1 cellular context compared by ENCODE assay signal in genomic region chr4:3079694-3080123, GRCh38.
TF ChIP-seq lines count a peak whose summit lies in the region.

No MANE protein-coding gene starts in this region.

TF ChIP-seq in K562, 482 proteins besides CTCF, POLR2A, EP300 and RAD21 (continued from another document):
- TF ChIP-seq ATF6 (CRISPR knock-in tag; IDR thresholded peaks at IDR 0.05) (no peak), NFIC (IDR thresholded peaks at IDR 0.05) (peak; percentile 52; the same call in 1 of the 2 replicates), ETV1 (tag; conservative IDR thresholded peaks at IDR 0.05; ENCODE audit: low read depth) (0 out of 2 replicates have a peak, but pooled peaks have one; percentile 16), RBM22 (IDR thresholded peaks at IDR 0.05; ENCODE audit: low read depth, low read length, poor library complexity, severe bottlenecking) (no peak), ZBED1 (IDR thresholded peaks at IDR 0.05) (0 out of 2 replicates have a peak, but pooled peaks have one; percentile 37), SNAPC5 (CRISPR knock-in tag; IDR thresholded peaks at IDR 0.05) (no peak), RCOR1 (IDR thresholded peaks at IDR 0.05; ENCODE audit: borderline replicate concordance in 1 of 2, low read depth in 2 of 2, low read length in 2 of 2) (peak; percentile 44 to 92; a peak in 3 of 4 replicates), ZNF444 (CRISPR knock-in tag; IDR thresholded peaks at IDR 0.05) (no peak), NCOR1 (IDR thresholded peaks at IDR 0.05) (peak; percentile 81), PHB2 (IDR thresholded peaks at IDR 0.05; ENCODE audit: low read depth) (no peak; the same call in 1 of the 2 replicates), MTA3 (IDR thresholded peaks at IDR 0.05; ENCODE audit: borderline replicate concordance) (peak; percentile 70; the same call in 1 of the 2 replicates), CCNT2 (IDR thresholded peaks at IDR 0.05; ENCODE audit: borderline replicate concordance, extremely low read depth, insufficient read length, low read depth, low read length) (peak; percentile 27), POU5F1 (IDR thresholded peaks at IDR 0.05; ENCODE audit: borderline replicate concordance, low read depth, low read length, partially characterized antibody) (no peak), ZNF263 (CRISPR knock-in tag; IDR thresholded peaks at IDR 0.05; ENCODE audit: borderline replicate concordance) (peak; percentile 47; the same call in 1 of the 2 replicates), BRF2 (IDR thresholded peaks at IDR 0.05; ENCODE audit: borderline replicate concordance, insufficient read depth, insufficient read length) (no peak), ZNF668 (CRISPR knock-in tag; IDR thresholded peaks at IDR 0.05) (no peak), ERF (CRISPR knock-in tag; IDR thresholded peaks at IDR 0.05) (no peak), LCOR (CRISPR knock-in tag; IDR thresholded peaks at IDR 0.05) (peak; percentile 64; the same call in 1 of the 2 replicates), ZNF316 (IDR thresholded peaks at IDR 0.05) (no peak), HDAC1 (IDR thresholded peaks at IDR 0.05) (peak in 1 of 2 experiments; percentile 81; a peak in 1 of 4 replicates), CBX3 (IDR thresholded peaks at IDR 0.05; ENCODE audit: borderline replicate concordance in 1 of 2, low read length in 2 of 2) (peak in 1 of 2 experiments; percentile 26; a peak in 1 of 3 replicates), JUND (IDR thresholded peaks at IDR 0.05; ENCODE audit: borderline replicate concordance, low read depth, low read length) (peak; percentile 56; the same call in 1 of the 2 replicates), JUND (tag; IDR thresholded peaks at IDR 0.05; ENCODE audit: borderline replicate concordance, low read depth, low read length) (peak; percentile 53; the same call in 1 of the 3 replicates), KLF10 (CRISPR knock-in tag; IDR thresholded peaks at IDR 0.05) (no peak), FOXK2 (conservative IDR thresholded peaks at IDR 0.05 in 1 of 2, IDR thresholded peaks at IDR 0.05 in 1 of 2; ENCODE audit: low read depth in 2 of 2) (peak in 1 of 2 experiments; percentile 31; a peak in 1 of 4 replicates), TEAD2 (tag; IDR thresholded peaks at IDR 0.05) (no peak), U2AF1 (optimal IDR thresholded peaks at IDR 0.05; ENCODE audit: low read depth, low read length) (no peak), PHF20 (IDR thresholded peaks at IDR 0.05; ENCODE audit: partially characterized antibody) (no peak), NR1H2 (CRISPR knock-in tag; IDR thresholded peaks at IDR 0.05) (no peak), MEF2A (IDR thresholded peaks at IDR 0.05; ENCODE audit: control insufficient read depth, low read depth, low read length) (peak; percentile 51; the same call in 1 of the 2 replicates), RUNX1 (IDR thresholded peaks at IDR 0.05; ENCODE audit: low read depth) (0 out of 2 replicates have a peak, but pooled peaks have one; percentile 56), ETS2 (tag; IDR thresholded peaks at IDR 0.05; ENCODE audit: borderline replicate concordance, poor library complexity, severe bottlenecking) (no peak), BDP1 (IDR thresholded peaks at IDR 0.05; ENCODE audit: insufficient read depth, insufficient read length) (no peak), POLR2AphosphoS5 (IDR thresholded peaks at IDR 0.05; ENCODE audit: control insufficient read depth, insufficient read depth, low read depth, low read length) (peak; percentile 88), STAT5A (IDR thresholded peaks at IDR 0.05; ENCODE audit: borderline replicate concordance, low read length) (peak; percentile 69), HOXB6 (CRISPR knock-in tag; IDR thresholded peaks at IDR 0.05; ENCODE audit: borderline replicate concordance) (no peak), RNF2 (IDR thresholded peaks at IDR 0.05) (peak; percentile 82; the same call in 1 of the 2 replicates), ATF1 (CRISPR knock-in tag; IDR thresholded peaks at IDR 0.05) (no peak), ATF1 (tag; IDR thresholded peaks at IDR 0.05) (peak; percentile 36; the same call in 1 of the 2 replicates), ZBTB17 (CRISPR knock-in tag; IDR thresholded peaks at IDR 0.05) (no peak), ZKSCAN8 (CRISPR knock-in tag; IDR thresholded peaks at IDR 0.05) (no peak)
- TF ChIP-seq, protein P1, sequence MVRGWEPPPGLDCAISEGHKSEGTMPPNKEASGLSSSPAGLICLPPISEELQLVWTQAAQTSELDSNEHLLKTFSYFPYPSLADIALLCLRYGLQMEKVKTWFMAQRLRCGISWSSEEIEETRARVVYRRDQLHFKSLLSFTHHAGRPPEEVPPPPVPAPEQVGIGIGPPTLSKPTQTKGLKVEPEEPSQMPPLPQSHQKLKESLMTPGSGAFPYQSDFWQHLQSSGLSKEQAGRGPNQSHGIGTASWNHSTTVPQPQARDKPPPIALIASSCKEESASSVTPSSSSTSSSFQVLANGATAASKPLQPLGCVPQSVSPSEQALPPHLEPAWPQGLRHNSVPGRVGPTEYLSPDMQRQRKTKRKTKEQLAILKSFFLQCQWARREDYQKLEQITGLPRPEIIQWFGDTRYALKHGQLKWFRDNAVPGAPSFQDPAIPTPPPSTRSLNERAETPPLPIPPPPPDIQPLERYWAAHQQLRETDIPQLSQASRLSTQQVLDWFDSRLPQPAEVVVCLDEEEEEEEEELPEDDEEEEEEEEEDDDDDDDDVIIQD (CRISPR knock-in tag; IDR thresholded peaks at IDR 0.05): no peak
- TF ChIP-seq, protein P2, sequence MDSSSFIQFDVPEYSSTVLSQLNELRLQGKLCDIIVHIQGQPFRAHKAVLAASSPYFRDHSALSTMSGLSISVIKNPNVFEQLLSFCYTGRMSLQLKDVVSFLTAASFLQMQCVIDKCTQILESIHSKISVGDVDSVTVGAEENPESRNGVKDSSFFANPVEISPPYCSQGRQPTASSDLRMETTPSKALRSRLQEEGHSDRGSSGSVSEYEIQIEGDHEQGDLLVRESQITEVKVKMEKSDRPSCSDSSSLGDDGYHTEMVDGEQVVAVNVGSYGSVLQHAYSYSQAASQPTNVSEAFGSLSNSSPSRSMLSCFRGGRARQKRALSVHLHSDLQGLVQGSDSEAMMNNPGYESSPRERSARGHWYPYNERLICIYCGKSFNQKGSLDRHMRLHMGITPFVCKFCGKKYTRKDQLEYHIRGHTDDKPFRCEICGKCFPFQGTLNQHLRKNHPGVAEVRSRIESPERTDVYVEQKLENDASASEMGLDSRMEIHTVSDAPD (CRISPR knock-in tag; IDR thresholded peaks at IDR 0.05): no peak
- TF ChIP-seq, protein P3, sequence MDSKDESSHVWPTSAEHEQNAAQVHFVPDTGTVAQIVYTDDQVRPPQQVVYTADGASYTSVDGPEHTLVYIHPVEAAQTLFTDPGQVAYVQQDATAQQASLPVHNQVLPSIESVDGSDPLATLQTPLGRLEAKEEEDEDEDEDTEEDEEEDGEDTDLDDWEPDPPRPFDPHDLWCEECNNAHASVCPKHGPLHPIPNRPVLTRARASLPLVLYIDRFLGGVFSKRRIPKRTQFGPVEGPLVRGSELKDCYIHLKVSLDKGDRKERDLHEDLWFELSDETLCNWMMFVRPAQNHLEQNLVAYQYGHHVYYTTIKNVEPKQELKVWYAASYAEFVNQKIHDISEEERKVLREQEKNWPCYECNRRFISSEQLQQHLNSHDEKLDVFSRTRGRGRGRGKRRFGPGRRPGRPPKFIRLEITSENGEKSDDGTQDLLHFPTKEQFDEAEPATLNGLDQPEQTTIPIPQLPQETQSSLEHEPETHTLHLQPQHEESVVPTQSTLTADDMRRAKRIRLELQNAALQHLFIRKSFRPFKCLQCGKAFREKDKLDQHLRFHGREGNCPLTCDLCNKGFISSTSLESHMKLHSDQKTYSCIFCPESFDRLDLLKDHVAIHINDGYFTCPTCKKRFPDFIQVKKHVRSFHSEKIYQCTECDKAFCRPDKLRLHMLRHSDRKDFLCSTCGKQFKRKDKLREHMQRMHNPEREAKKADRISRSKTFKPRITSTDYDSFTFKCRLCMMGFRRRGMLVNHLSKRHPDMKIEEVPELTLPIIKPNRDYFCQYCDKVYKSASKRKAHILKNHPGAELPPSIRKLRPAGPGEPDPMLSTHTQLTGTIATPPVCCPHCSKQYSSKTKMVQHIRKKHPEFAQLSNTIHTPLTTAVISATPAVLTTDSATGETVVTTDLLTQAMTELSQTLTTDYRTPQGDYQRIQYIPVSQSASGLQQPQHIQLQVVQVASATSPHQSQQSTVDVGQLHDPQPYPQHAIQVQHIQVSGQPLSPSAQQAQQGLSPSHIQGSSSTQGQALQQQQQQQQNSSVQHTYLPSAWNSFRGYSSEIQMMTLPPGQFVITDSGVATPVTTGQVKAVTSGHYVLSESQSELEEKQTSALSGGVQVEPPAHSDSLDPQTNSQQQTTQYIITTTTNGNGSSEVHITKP (IDR thresholded peaks at IDR 0.05; ENCODE audit: partially characterized antibody): no peak
- TF ChIP-seq, protein P4, sequence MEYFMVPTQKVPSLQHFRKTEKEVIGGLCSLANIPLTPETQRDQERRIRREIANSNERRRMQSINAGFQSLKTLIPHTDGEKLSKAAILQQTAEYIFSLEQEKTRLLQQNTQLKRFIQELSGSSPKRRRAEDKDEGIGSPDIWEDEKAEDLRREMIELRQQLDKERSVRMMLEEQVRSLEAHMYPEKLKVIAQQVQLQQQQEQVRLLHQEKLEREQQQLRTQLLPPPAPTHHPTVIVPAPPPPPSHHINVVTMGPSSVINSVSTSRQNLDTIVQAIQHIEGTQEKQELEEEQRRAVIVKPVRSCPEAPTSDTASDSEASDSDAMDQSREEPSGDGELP (CRISPR knock-in tag; IDR thresholded peaks at IDR 0.05; ENCODE audit: borderline replicate concordance): peak; percentile 72
- TF ChIP-seq, protein P5, sequence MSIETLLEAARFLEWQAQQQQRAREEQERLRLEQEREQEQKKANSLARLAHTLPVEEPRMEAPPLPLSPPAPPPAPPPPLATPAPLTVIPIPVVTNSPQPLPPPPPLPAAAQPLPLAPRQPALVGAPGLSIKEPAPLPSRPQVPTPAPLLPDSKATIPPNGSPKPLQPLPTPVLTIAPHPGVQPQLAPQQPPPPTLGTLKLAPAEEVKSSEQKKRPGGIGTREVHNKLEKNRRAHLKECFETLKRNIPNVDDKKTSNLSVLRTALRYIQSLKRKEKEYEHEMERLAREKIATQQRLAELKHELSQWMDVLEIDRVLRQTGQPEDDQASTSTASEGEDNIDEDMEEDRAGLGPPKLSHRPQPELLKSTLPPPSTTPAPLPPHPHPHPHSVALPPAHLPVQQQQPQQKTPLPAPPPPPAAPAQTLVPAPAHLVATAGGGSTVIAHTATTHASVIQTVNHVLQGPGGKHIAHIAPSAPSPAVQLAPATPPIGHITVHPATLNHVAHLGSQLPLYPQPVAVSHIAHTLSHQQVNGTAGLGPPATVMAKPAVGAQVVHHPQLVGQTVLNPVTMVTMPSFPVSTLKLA (conservative IDR thresholded peaks at IDR 0.05): peak in 1 of 2 experiments; percentile 66; a peak in 2 of 4 replicates
